Comparison of ENCODE assay signal across 28 cellular contexts in the genomic region with DNA sequence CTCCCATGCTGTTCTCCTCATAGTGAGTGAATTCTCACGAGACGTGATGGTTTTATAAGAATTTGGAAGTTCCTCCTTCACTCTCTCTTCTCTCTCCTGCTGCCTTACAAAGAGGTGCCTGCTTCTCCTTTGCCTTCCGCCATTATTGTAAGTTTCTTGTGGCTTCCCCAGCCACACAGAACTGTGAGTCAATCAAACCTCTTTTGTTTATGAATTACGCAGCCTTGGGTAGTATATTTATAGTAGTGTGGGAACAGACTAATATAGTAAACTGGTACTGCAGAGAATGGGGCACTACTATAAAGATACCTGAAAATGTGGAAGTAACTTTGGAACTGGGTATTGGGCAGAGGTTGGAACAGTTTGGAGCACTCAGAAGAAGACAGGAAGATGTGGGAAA. TPM values are rescaled to one million over a fixed set of nuclear protein-coding genes. Genes with fewer than 3 reads are reported as not detected.
"Had no signal": no experiment of that assay in that cellular context is flagged by ENCODE, and none has a peak within 500 bp of the region (broad histone marks: within the 10 kb centered on the region; RNA-seq: fewer than 3 reads in every experiment).

No MANE protein-coding gene starts in this region.

- H3K27me3 ChIP-seq: esophagus muscularis mucosa, gastroesophageal sphincter, heart left ventricle, spleen, thyroid gland had no signal

- H3K4me1 ChIP-seq: esophagus muscularis mucosa, gastroesophageal sphincter, heart left ventricle, thyroid gland had no signal

- H3K9me3 ChIP-seq: esophagus muscularis mucosa, gastroesophageal sphincter, thyroid gland had no signal

- ATAC-seq: gastroesophageal sphincter, heart left ventricle, left lobe of liver had no signal

- FAIRE-seq: kidney had no signal

- H3K36me3 Mint-ChIP-seq: activated naive CD8-positive, alpha-beta T cell treated with anti-CD3 and anti-CD28 coated beads for 36 hours had no signal

- DNase-seq: activated CD4-positive, alpha-beta T cell treated with anti-CD3 and anti-CD28 coated beads, Interleukin-2, amount 50 U/mL, for 1 hour; activated CD4-positive, CD25-positive, alpha-beta regulatory T cell treated with anti-CD3 and anti-CD28 coated beads, Interleukin-2, amount 50 U/mL, for 72 hours; activated CD8-positive, alpha-beta memory T cell treated with anti-CD3 and anti-CD28 coated beads for 24 hours; activated CD8-positive, alpha-beta memory T cell treated with anti-CD3 and anti-CD28 coated beads, Interleukin-2, amount 50 U/mL, for 48 hours; activated gamma-delta T cell treated with Interleukin-2 at 50 U/mL for 16 hours; activated naive CD8-positive, alpha-beta T cell treated with anti-CD3 and anti-CD28 coated beads for 36 hours; amniotic stem cell; effector CD8-positive, alpha-beta T cell; heart left ventricle; kidney; occipital lobe; retina; spleen; stimulated activated CD4-positive, alpha-beta T cell treated with anti-CD3 and anti-CD28 coated beads, Interleukin-4, amount 100 ng/mL, for 4 hours; stimulated activated naive CD4-positive, alpha-beta T cell treated with Interleukin-2 at 50 U/mL for 16 hours; T1000; thyroid gland had no signal

- H3K27ac ChIP-seq: esophagus muscularis mucosa, gastroesophageal sphincter, heart left ventricle, thyroid gland had no signal

- H3K4me3 Mint-ChIP-seq: activated naive CD8-positive, alpha-beta T cell treated with anti-CD3 and anti-CD28 coated beads for 36 hours; dendritic cell treated with granulocyte-macrophage colony-stimulating factor and Interleukin-4, amounts not matched to agents 40 ng/mL and 50 ng/mL, for 4 days had no signal

- H3K36me3 ChIP-seq: esophagus muscularis mucosa, gastroesophageal sphincter, heart left ventricle, spleen, thyroid gland had no signal

- H3K4me3 ChIP-seq: esophagus muscularis mucosa, gastroesophageal sphincter, heart left ventricle, lung, spleen, thyroid gland had no signal

- H3K27me3 Mint-ChIP-seq: activated naive CD8-positive, alpha-beta T cell treated with anti-CD3 and anti-CD28 coated beads for 36 hours; dendritic cell treated with granulocyte-macrophage colony-stimulating factor and Interleukin-4, amounts not matched to agents 40 ng/mL and 50 ng/mL, for 4 days had no signal

- H3K4me1 Mint-ChIP-seq: activated naive CD8-positive, alpha-beta T cell treated with anti-CD3 and anti-CD28 coated beads for 36 hours had no signal

- H3K27ac Mint-ChIP-seq: activated naive CD8-positive, alpha-beta T cell treated with anti-CD3 and anti-CD28 coated beads for 36 hours; dendritic cell treated with granulocyte-macrophage colony-stimulating factor and Interleukin-4, amounts not matched to agents 40 ng/mL and 50 ng/mL, for 4 days had no signal

RNA-seq across cellular contexts. Expression of a gene that starts 7.8 kb away (rescaled TPM):
- total RNA-seq: cerebellum, esophagus muscularis mucosa, gastroesophageal sphincter, left lobe of liver, lung, myocyte, occipital lobe, subcutaneous adipose tissue, thyroid gland, urinary bladder had no signal
- polyA plus RNA-seq: heart left ventricle, neural cell, urinary bladder had no signal

RNA-seq across cellular contexts. Expression of a gene that starts 42.1 kb away (rescaled TPM):
- total RNA-seq: activated naive CD8-positive, alpha-beta T cell treated with anti-CD3 and anti-CD28 coated beads for 36 hours; cerebellum; esophagus muscularis mucosa; gastroesophageal sphincter; heart left ventricle; kidney; left lobe of liver; lung; myocyte; occipital lobe; posterior vena cava; spleen; subcutaneous adipose tissue; thyroid gland; urinary bladder had no signal
- polyA plus RNA-seq: heart left ventricle, lung, neural cell, spleen, urinary bladder had no signal
